8 cellular contexts compared by ENCODE assay signal in the genomic region with DNA sequence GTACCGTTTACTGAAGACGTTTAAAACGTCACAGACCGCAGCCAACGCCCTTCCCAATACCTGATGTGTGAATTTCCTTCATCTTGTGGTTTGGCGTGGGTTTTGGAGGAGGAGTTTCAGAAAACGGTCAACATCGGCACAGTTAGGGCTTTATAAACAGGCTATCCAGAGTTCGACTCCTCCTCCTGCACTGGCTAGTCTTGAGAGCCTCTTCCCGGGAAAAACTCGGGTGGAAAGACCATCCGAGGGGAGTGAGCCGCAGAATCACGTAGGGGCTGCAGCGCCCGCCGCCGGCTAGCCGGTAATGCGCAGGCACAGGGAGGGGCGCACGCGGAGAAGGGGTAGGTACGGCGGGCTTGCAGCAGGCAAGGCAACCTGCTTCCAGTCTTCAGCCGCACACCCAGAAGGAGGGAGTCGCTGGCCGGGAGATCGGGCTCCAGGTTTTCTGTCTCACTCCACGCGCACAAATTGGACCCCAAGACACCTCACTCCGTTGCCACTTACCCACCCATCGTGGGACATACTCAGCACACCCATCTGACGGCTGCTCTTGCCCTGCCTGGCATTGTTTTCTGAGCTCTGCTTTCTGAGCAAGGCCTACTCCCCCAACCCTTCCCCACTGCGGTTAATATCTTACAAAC. TPM values are rescaled to one million over a fixed set of nuclear protein-coding genes. Genes with fewer than 3 reads are reported as not detected.
DNase-seq lines count a peak whose midpoint lies in the region; ATAC-seq, FAIRE-seq and TF ChIP-seq lines count a peak whose summit lies in the region.

No MANE protein-coding gene starts in this region.

- H3K36me3 ChIP-seq in bronchial epithelial cell (ENCODE audit: control insufficient read depth, insufficient read depth, low read length) (no peaks in the 10 kb centered on the region), stomach (peaks cover 0 to 3% (median 1%) of the 10 kb centered on the region in 4 donors)

- ATAC-seq in left lobe of liver (peak; percentile 73), GM18498 (IDR thresholded peaks at IDR 0.05; ENCODE audit: unreplicated experiment) (no peak), GM18861 (IDR thresholded peaks at IDR 0.05; ENCODE audit: unreplicated experiment) (no peak)

- in situ Hi-C loops in ACHN (cut with HindIII; ENCODE audit: low pct_ligation_motif_present, low pct_unique_long_range_greater_than_20kb, low sequenced_read_pairs) = no loop called here

- H3K27ac ChIP-seq in stomach = peak overlapping the region in 1 of 5 donors; percentile 37

- peaks cover 0 to 14% (median 7%) of the 10 kb centered on the region in 4 donors for H3K4me1 ChIP-seq in stomach

- peak; percentile 31 for DNase-seq in activated CD4-positive, alpha-beta T cell treated with anti-CD3 and anti-CD28 coated beads for 48 hours
- DNase-seq in activated CD4-positive, alpha-beta T cell treated with anti-CD3 and anti-CD28 coated beads for 4 hours = no peak
- DNase-seq in bronchial epithelial cell (ENCODE audit: low read depth) = peak; percentile 85
- DNase-seq in left lobe of liver (ENCODE audit: low spot score) = no peak
- peak; percentile 28 for DNase-seq in stomach
- no peak for DNase-seq in ACHN

- TF ChIP-seq POLR2A in stomach (IDR thresholded peaks at IDR 0.05) = no peak

- peak; percentile 52 for FAIRE-seq in bronchial epithelial cell (lab: Jason Lieb, UNC)

- no peak for TF ChIP-seq EP300 in stomach (IDR thresholded peaks at IDR 0.05)

- peak overlapping the region; percentile 6 for H3K4me3 ChIP-seq in bronchial epithelial cell (ENCODE audit: low read depth, low read length)
- peak overlapping the region; percentile 23 to 45 (median 40) for H3K4me3 ChIP-seq in stomach

- intact Hi-C loops in stomach (cut with DNase I; ENCODE audit: low total_unique reads) = no loop called here

- H3K27me3 ChIP-seq in bronchial epithelial cell (ENCODE audit: control insufficient read depth, insufficient read depth, low read length) = no peaks in the 10 kb centered on the region
- H3K27me3 ChIP-seq in stomach = peaks cover 0 to 7% (median 6%) of the 10 kb centered on the region in 3 donors

- peaks cover 0 to 16% (median 12%) of the 10 kb centered on the region in 4 donors for H3K9me3 ChIP-seq in stomach

- 7 to 21% (median 12%) methylated on average over 34 to 35 of the region's 35 CpGs for WGBS in stomach, 5 donors

- TF ChIP-seq CTCF in bronchial epithelial cell (IDR thresholded peaks at IDR 0.05; ENCODE audit: insufficient read depth, low read length, severe bottlenecking) (no peak), stomach (IDR thresholded peaks at IDR 0.05) (no peak)

RNA-seq across cellular contexts. Expression of gene SLC19A2, which starts 25.4 kb away (rescaled TPM):
- total RNA-seq in bronchial epithelial cell = 11.9 and 16.8 TPM in 2 replicates
- 9.1 TPM for total RNA-seq in left lobe of liver
- 10 to 100 TPM; 12.5 to 84.3 (median 20.4) TPM for total RNA-seq in stomach
- 10 to 100 TPM in 1 of 3 donors, 1 to 10 TPM in 2; 5.8 to 14.6 (median 6.6) TPM for polyA plus RNA-seq in stomach

RNA-seq across cellular contexts. Expression of gene CCDC181, which starts 33.0 kb away (rescaled TPM):
- total RNA-seq in bronchial epithelial cell (0.26 TPM in 1 of 2 replicates, not detected in the other), left lobe of liver (not detected), stomach (under 1 TPM in 2 of 5 donors, not detected in 3; 0.73 to 0.87 TPM)
- polyA plus RNA-seq in stomach = 1 to 10 TPM in 2 of 3 donors, under 1 TPM in 1; 0.95 to 4.3 (median 1.9) TPM

Comparison
In these comparisons a context has a peak if more than half of its experiments do, and no peak if none do; other contexts are left out.
1. DNase-seq: peak in activated CD4-positive, alpha-beta T cell treated with anti-CD3 and anti-CD28 coated beads for 48 hours (single experiment), bronchial epithelial cell (single experiment) and stomach (single experiment); none in activated CD4-positive, alpha-beta T cell treated with anti-CD3 and anti-CD28 coated beads for 4 hours (0 of 2), left lobe of liver (single experiment) and ACHN (single experiment).